ENCODE assay signal across 8 cellular contexts in the genomic region with DNA sequence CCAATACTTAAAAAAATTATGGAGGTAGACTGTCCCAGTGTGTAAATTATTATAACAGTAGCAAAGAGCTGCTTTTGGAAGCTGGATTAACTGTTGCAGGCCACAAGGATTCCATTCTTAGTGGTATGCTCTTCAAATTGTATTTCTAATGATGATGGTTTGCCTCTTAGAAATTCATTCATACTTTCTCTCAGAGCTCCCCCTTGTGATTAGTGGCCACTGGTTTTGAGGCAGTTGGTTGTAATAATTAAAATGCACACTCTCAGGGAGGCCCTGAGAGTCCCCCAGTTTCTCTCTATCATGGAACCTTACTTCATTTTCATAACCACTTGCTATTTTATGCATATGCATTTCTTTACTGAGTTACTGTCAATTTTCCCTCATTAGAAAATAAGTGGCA. TPM values are rescaled to one million over a fixed set of nuclear protein-coding genes. Genes with fewer than 3 reads are reported as not detected.
DNase-seq lines count a peak whose midpoint lies in the region; ATAC-seq, FAIRE-seq and TF ChIP-seq lines count a peak whose summit lies in the region.

No MANE protein-coding gene starts in this region.

- H3K36me3 Mint-ChIP-seq in endodermal cell (ENCODE audit: low read depth): no peaks in the 10 kb centered on the region

- FAIRE-seq in GM18507 (lab: Jason Lieb, UNC): peak; percentile 77

- H3K27me3 Mint-ChIP-seq in endodermal cell (ENCODE audit: insufficient read depth): no peaks in the 10 kb centered on the region

- H3K9me3 ChIP-seq in endodermal cell (ENCODE audit: control insufficient read depth, low read length): no peaks in the 10 kb centered on the region

- ATAC-seq in HG02852 (IDR thresholded peaks at IDR 0.05; ENCODE audit: unreplicated experiment): peak; percentile 73

- no peaks in the 10 kb centered on the region for H3K36me3 ChIP-seq in endodermal cell (ENCODE audit: control insufficient read depth, insufficient read depth, low read length)

- peaks cover 3% of the 10 kb centered on the region for H3K9me3 Mint-ChIP-seq in endodermal cell

- DNase-seq in AG08396 (ENCODE audit: low spot score): peak; percentile 8
- DNase-seq in GM18507 (ENCODE audit: extremely low spot score, insufficient read length, low read depth): no peak
- DNase-seq in NCI-H2081 (lab: John Stamatoyannopoulos, UW): peak; percentile 32 to 63
- DNase-seq in endodermal cell: no peak
- DNase-seq in OCI-M2 (lab: John Stamatoyannopoulos, UW; ENCODE audit: unreplicated experiment): no peak
- no peak for DNase-seq in middle frontal gyrus (ENCODE audit: extremely low spot score, low spot score)
- DNase-seq in stimulated activated CD4-positive, alpha-beta T cell treated with anti-CD3 and anti-CD28 coated beads, Interleukin-2, amount 100 ng/mL, for 24 hours: no peak

- no peaks in the 10 kb centered on the region for H3K4me1 ChIP-seq in endodermal cell (ENCODE audit: control insufficient read depth, insufficient read depth, low read length)

- no peak overlapping the region for H3K27ac ChIP-seq in endodermal cell (ENCODE audit: low read depth, low read length)

- no peak overlapping the region for H3K4me3 ChIP-seq in endodermal cell (ENCODE audit: low read length)

- H3K27me3 ChIP-seq in endodermal cell (ENCODE audit: control insufficient read depth, insufficient read depth, low read length, poor library complexity, severe bottlenecking): no peaks in the 10 kb centered on the region

- no peaks in the 10 kb centered on the region for H3K4me1 Mint-ChIP-seq in endodermal cell

- H3K9ac ChIP-seq in endodermal cell (ENCODE audit: extremely low read depth, low read length, poor library complexity, severe bottlenecking): no peak overlapping the region

- TF ChIP-seq CTCF in endodermal cell (conservative IDR thresholded peaks at IDR 0.05): peak; percentile 54

- H3K4me3 Mint-ChIP-seq in endodermal cell: no peak overlapping the region

- H3K27ac Mint-ChIP-seq in endodermal cell: no peak overlapping the region

RNA-seq across cellular contexts. Expression of a gene that starts 35.4 kb away (rescaled TPM):
- 1 to 10 TPM; 1.5 to 1.9 TPM for total RNA-seq in endodermal cell
- 0.18 TPM for polyA plus RNA-seq in endodermal cell (2013, experiment 1 of 2)
- not detected for polyA plus RNA-seq in endodermal cell (2013, experiment 2 of 2)

Comparison
In these comparisons a context has a peak if more than half of its experiments do, and no peak if none do; other contexts are left out.
1. DNase-seq: peak in AG08396 (single experiment) and NCI-H2081 (2 of 2); none in GM18507 (single experiment), endodermal cell (single experiment), OCI-M2 (single experiment), middle frontal gyrus (single experiment) and stimulated activated CD4-positive, alpha-beta T cell treated with anti-CD3 and anti-CD28 coated beads, Interleukin-2, amount 100 ng/mL, for 24 hours (0 of 2).